Comparison of ENCODE assay signal across 23 cellular contexts in the genomic region with DNA sequence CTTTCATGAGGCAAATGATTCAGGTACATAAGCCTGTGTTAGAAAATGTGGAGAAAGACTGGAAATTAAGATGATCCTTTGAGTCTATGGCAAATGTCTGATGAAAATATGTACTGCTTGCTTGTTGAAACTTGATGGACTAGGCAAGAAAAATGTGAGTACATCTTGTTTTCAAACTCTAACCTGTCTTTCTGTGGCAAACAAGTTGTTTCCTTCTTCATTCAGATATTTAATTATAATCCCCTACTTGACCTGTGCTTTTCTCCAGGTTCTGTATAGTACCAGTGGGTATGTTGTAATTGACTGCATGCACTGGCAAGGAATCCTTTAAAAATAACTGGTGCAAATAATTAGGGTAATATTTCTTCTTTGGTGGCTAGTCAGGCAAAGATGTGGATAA.
A peak's percentile ranks its signal among the peaks of the same experiment; 100 is the strongest.
DNase-seq lines count a peak whose midpoint lies in the region; ATAC-seq, FAIRE-seq and TF ChIP-seq lines count a peak whose summit lies in the region.
"Had no signal": no experiment of that assay in that cellular context is flagged by ENCODE, and none has a peak within 500 bp of the region (broad histone marks: within the 10 kb centered on the region; RNA-seq: fewer than 3 reads in every experiment).

No MANE protein-coding gene starts in this region.

- peak overlapping the region; percentile 0 for H2AFZ ChIP-seq in keratinocyte (ENCODE audit: control insufficient read depth, low read length)

- no peaks in the 10 kb centered on the region for H3K9me1 ChIP-seq in keratinocyte (ENCODE audit: control insufficient read depth, extremely low read depth, insufficient read depth, low read length)

- H3K27ac ChIP-seq in keratinocyte (ENCODE audit: control insufficient read depth, insufficient read depth, low read length): no peak overlapping the region
- H3K27ac ChIP-seq: BLaER1 treated with 17β-estradiol and CSF1 and Interleukin-3, amounts not matched to agents 10 nM and 100 nM had no signal

- TF ChIP-seq CTCF in keratinocyte (optimal IDR thresholded peaks at IDR 0.05 in 1 of 3, IDR thresholded peaks at IDR 0.05 in 1 of 3, conservative IDR thresholded peaks at IDR 0.05 in 1 of 3; ENCODE audit: extremely low read depth in 1 of 3, insufficient read depth in 2 of 3, low read length in 3 of 3): no peak
- no peak for TF ChIP-seq CTCF in GM10266 (IDR thresholded peaks at IDR 0.05; ENCODE audit: control insufficient read depth, insufficient read depth, low read depth, missing control alignments)

- no peak for DNase-seq in stimulated activated naive CD8-positive, alpha-beta T cell treated with anti-CD3 and anti-CD28 coated beads, Interleukin-15, amount 100 ng/mL, for 72 hours
- no peak for DNase-seq in activated naive CD8-positive, alpha-beta T cell treated with anti-CD3 and anti-CD28 coated beads, Interleukin-2, amount 50 U/mL, for 24 hours
- DNase-seq in keratinocyte (ENCODE audit: low read depth, low spot score) (no peak), GM10266 (ENCODE audit: extremely low spot score) (no peak), UCSD-AML1 (lab: John Stamatoyannopoulos, UW; ENCODE audit: unreplicated experiment) (no peak)
- DNase-seq: 8988T; ACHN; CD4-positive, alpha-beta T cell; NCI-H2029; NCI-H2227 treated with DMSO at 0.1 percent for 48 hours; NCI-H526 treated with DMSO at 0.1 percent for 48 hours; SIG-M5 had no signal

- no peak overlapping the region for H3K9ac ChIP-seq in keratinocyte (ENCODE audit: control insufficient read depth, extremely low read depth, insufficient read depth, low read length)
- H3K9ac ChIP-seq: BLaER1 treated with 17β-estradiol and CSF1 and Interleukin-3, amounts not matched to agents 10 nM and 100 nM had no signal

- H4K20me1 ChIP-seq in keratinocyte (ENCODE audit: control insufficient read depth, extremely low read depth, insufficient read depth, low read length): no peaks in the 10 kb centered on the region
- H4K20me1 ChIP-seq: BLaER1 treated with 17β-estradiol and CSF1 and Interleukin-3, amounts not matched to agents 10 nM and 100 nM had no signal

- no peaks in the 10 kb centered on the region for H3K36me3 ChIP-seq in keratinocyte (ENCODE audit: control insufficient read depth in 2 of 2, extremely low read depth in 1 of 2, insufficient read depth in 2 of 2, low read length in 2 of 2)
- H3K36me3 ChIP-seq: BLaER1 treated with 17β-estradiol and CSF1 and Interleukin-3, amounts not matched to agents 10 nM and 100 nM had no signal

- peaks cover 18% of the 10 kb centered on the region for H3K4me1 Mint-ChIP-seq in stimulated activated naive CD8-positive, alpha-beta T cell treated with anti-CD3 and anti-CD28 coated beads, Interleukin-15, Interleukin-2, amounts not matched to agents 100 ng/mL and 50 ng/mL, for 24 hours (ENCODE audit: low read depth)
- peaks cover 9% of the 10 kb centered on the region for H3K4me1 Mint-ChIP-seq in stimulated activated naive CD8-positive, alpha-beta T cell treated with anti-CD3 and anti-CD28 coated beads, Interleukin-15, amount 100 ng/mL, for 72 hours
- H3K4me1 Mint-ChIP-seq in activated naive CD8-positive, alpha-beta T cell treated with anti-CD3 and anti-CD28 coated beads, Interleukin-2, amount 50 U/mL, for 24 hours: peaks cover 14% of the 10 kb centered on the region

- no peaks in the 10 kb centered on the region for H3K79me2 ChIP-seq in keratinocyte (ENCODE audit: control insufficient read depth, insufficient read depth, low read length)

- H3K27ac Mint-ChIP-seq in stimulated activated naive CD8-positive, alpha-beta T cell treated with anti-CD3 and anti-CD28 coated beads, Interleukin-15, Interleukin-2, amounts not matched to agents 100 ng/mL and 50 ng/mL, for 24 hours: peak overlapping the region; percentile 55
- H3K27ac Mint-ChIP-seq in stimulated activated naive CD8-positive, alpha-beta T cell treated with anti-CD3 and anti-CD28 coated beads, Interleukin-15, amount 100 ng/mL, for 72 hours: no peak overlapping the region
- peak overlapping the region; percentile 30 for H3K27ac Mint-ChIP-seq in activated naive CD8-positive, alpha-beta T cell treated with anti-CD3 and anti-CD28 coated beads, Interleukin-2, amount 50 U/mL, for 24 hours
- H3K27ac Mint-ChIP-seq: CD4-positive, alpha-beta T cell had no signal

- dilution Hi-C loops in keratinocyte (cut with MboI; ENCODE audit: extremely low pct_ligation_motif_present, low sequenced_read_pairs): no loop called here

- no peak for FAIRE-seq in keratinocyte (lab: Jason Lieb, UNC)
- FAIRE-seq: D721Med, GM18507, HepG2, K562 had no signal

- H3K27me3 ChIP-seq in keratinocyte (ENCODE audit: control insufficient read depth, extremely low read depth, insufficient read depth, low read length): no peaks in the 10 kb centered on the region
- H3K27me3 ChIP-seq: BLaER1 treated with 17β-estradiol and CSF1 and Interleukin-3, amounts not matched to agents 10 nM and 100 nM had no signal

- no peaks in the 10 kb centered on the region for H3K36me3 Mint-ChIP-seq in stimulated activated naive CD8-positive, alpha-beta T cell treated with anti-CD3 and anti-CD28 coated beads, Interleukin-15, Interleukin-2, amounts not matched to agents 100 ng/mL and 50 ng/mL, for 24 hours (ENCODE audit: low read depth)
- H3K36me3 Mint-ChIP-seq in activated naive CD8-positive, alpha-beta T cell treated with anti-CD3 and anti-CD28 coated beads, Interleukin-2, amount 50 U/mL, for 24 hours (ENCODE audit: low read depth): no peaks in the 10 kb centered on the region

- ATAC-seq in stimulated activated naive CD8-positive, alpha-beta T cell treated with anti-CD3 and anti-CD28 coated beads, Interleukin-15, amount 100 ng/mL, for 72 hours: no peak
- no peak for ATAC-seq in activated naive CD8-positive, alpha-beta T cell treated with anti-CD3 and anti-CD28 coated beads, Interleukin-2, amount 50 U/mL, for 24 hours
- ATAC-seq in HG02870 (IDR thresholded peaks at IDR 0.05; ENCODE audit: unreplicated experiment) (no peak), HG03196 (IDR thresholded peaks at IDR 0.05; ENCODE audit: unreplicated experiment) (no peak)
- ATAC-seq: HCT116, HepG2, K562, Panc1, SK-N-SH treated with all-trans-retinoic acid at 6 μM for 48 hours had no signal

- no peaks in the 10 kb centered on the region for H3K27me3 Mint-ChIP-seq in stimulated activated naive CD8-positive, alpha-beta T cell treated with anti-CD3 and anti-CD28 coated beads, Interleukin-15, Interleukin-2, amounts not matched to agents 100 ng/mL and 50 ng/mL, for 24 hours
- H3K27me3 Mint-ChIP-seq in stimulated activated naive CD8-positive, alpha-beta T cell treated with anti-CD3 and anti-CD28 coated beads, Interleukin-15, amount 100 ng/mL, for 72 hours: no peaks in the 10 kb centered on the region
- no peaks in the 10 kb centered on the region for H3K27me3 Mint-ChIP-seq in activated naive CD8-positive, alpha-beta T cell treated with anti-CD3 and anti-CD28 coated beads, Interleukin-2, amount 50 U/mL, for 24 hours
- H3K27me3 Mint-ChIP-seq: CD4-positive, alpha-beta T cell had no signal

- no peak overlapping the region for H3K4me3 Mint-ChIP-seq in stimulated activated naive CD8-positive, alpha-beta T cell treated with anti-CD3 and anti-CD28 coated beads, Interleukin-15, Interleukin-2, amounts not matched to agents 100 ng/mL and 50 ng/mL, for 24 hours
- no peak overlapping the region for H3K4me3 Mint-ChIP-seq in stimulated activated naive CD8-positive, alpha-beta T cell treated with anti-CD3 and anti-CD28 coated beads, Interleukin-15, amount 100 ng/mL, for 72 hours
- H3K4me3 Mint-ChIP-seq in activated naive CD8-positive, alpha-beta T cell treated with anti-CD3 and anti-CD28 coated beads, Interleukin-2, amount 50 U/mL, for 24 hours: no peak overlapping the region
- H3K4me3 Mint-ChIP-seq: CD4-positive, alpha-beta T cell had no signal

- no peak overlapping the region for H3K4me3 ChIP-seq in keratinocyte (ENCODE audit: control insufficient read depth in 2 of 3, extremely low read depth in 1 of 3, insufficient read depth in 2 of 3, low read depth in 1 of 3, low read length in 3 of 3)
- H3K4me3 ChIP-seq: BLaER1 treated with 17β-estradiol and CSF1 and Interleukin-3, amounts not matched to agents 10 nM and 100 nM; K562 had no signal

- H3K9me3 Mint-ChIP-seq in stimulated activated naive CD8-positive, alpha-beta T cell treated with anti-CD3 and anti-CD28 coated beads, Interleukin-15, Interleukin-2, amounts not matched to agents 100 ng/mL and 50 ng/mL, for 24 hours: no peaks in the 10 kb centered on the region
- H3K9me3 Mint-ChIP-seq in stimulated activated naive CD8-positive, alpha-beta T cell treated with anti-CD3 and anti-CD28 coated beads, Interleukin-15, amount 100 ng/mL, for 72 hours: peaks cover 0 to 5% of the 10 kb centered on the region in 2 donors
- peaks cover 4% of the 10 kb centered on the region for H3K9me3 Mint-ChIP-seq in activated naive CD8-positive, alpha-beta T cell treated with anti-CD3 and anti-CD28 coated beads, Interleukin-2, amount 50 U/mL, for 24 hours
- H3K9me3 Mint-ChIP-seq: CD4-positive, alpha-beta T cell had no signal

- H3K4me2 ChIP-seq in keratinocyte (ENCODE audit: control insufficient read depth, extremely low read depth, insufficient read depth, low read depth, low read length): peak overlapping the region; percentile 13
- H3K4me2 ChIP-seq: BLaER1 treated with 17β-estradiol and CSF1 and Interleukin-3, amounts not matched to agents 10 nM and 100 nM had no signal

- H3K9me3 ChIP-seq in keratinocyte (ENCODE audit: control insufficient read depth, low read depth, low read length): no peaks in the 10 kb centered on the region
- H3K9me3 ChIP-seq: BLaER1 treated with 17β-estradiol and CSF1 and Interleukin-3, amounts not matched to agents 10 nM and 100 nM had no signal

- no peaks in the 10 kb centered on the region for H3K4me1 ChIP-seq in keratinocyte (ENCODE audit: control insufficient read depth, extremely low read depth, insufficient read depth, low read length)
- H3K4me1 ChIP-seq: BLaER1 treated with 17β-estradiol and CSF1 and Interleukin-3, amounts not matched to agents 10 nM and 100 nM had no signal

Comparison
In these comparisons a context has a peak if more than half of its experiments do, and no peak if none do; other contexts are left out.
1. H3K27ac Mint-ChIP-seq: peak in stimulated activated naive CD8-positive, alpha-beta T cell treated with anti-CD3 and anti-CD28 coated beads, Interleukin-15, Interleukin-2, amounts not matched to agents 100 ng/mL and 50 ng/mL, for 24 hours (single experiment) and activated naive CD8-positive, alpha-beta T cell treated with anti-CD3 and anti-CD28 coated beads, Interleukin-2, amount 50 U/mL, for 24 hours (single experiment); none in stimulated activated naive CD8-positive, alpha-beta T cell treated with anti-CD3 and anti-CD28 coated beads, Interleukin-15, amount 100 ng/mL, for 72 hours (0 of 2).